Comparison of ENCODE assay signal across 1 cellular context in the genomic region with DNA sequence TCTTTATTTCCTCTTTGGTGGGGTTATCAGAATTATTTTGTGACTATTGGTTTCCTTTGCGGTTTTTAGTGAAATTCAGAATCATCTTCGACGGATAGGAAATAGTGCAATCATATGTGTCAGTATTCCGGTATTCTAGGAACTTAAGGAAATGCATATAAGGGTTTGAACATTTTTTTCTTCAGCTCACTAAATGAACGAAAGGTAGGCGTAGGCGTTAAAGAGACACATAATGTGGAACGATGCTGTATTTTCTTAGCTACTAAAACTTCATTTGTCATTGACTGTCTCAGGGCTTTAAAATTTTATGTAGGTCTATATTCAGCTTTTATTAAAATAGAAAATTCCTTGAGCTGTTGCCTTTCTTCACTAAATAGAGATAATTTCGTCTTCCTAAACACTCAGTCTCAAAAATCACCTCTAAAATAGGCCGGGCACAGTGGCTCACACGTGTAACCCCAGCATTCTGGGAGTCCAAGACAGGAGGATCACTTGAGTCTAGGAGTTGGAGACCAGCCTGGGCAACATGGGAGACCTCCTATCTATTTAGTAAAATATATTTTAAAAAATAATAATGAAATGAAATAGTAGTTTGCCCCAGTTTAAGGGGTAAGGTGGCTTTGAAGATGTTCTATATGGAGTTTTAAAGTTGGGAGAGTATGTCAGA.
TF ChIP-seq lines count a peak whose summit lies in the region.

No MANE protein-coding gene starts in this region.

TF ChIP-seq in SK-N-SH, 30 proteins besides CTCF, POLR2A, EP300 and RAD21 (continued from another document):
- TF ChIP-seq, protein P1, sequence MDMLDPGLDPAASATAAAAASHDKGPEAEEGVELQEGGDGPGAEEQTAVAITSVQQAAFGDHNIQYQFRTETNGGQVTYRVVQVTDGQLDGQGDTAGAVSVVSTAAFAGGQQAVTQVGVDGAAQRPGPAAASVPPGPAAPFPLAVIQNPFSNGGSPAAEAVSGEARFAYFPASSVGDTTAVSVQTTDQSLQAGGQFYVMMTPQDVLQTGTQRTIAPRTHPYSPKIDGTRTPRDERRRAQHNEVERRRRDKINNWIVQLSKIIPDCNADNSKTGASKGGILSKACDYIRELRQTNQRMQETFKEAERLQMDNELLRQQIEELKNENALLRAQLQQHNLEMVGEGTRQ (IDR thresholded peaks at IDR 0.05; ENCODE audit: borderline replicate concordance, low read depth, low read length): no peak
- TF ChIP-seq MXI1 (IDR thresholded peaks at IDR 0.05; ENCODE audit: low read depth, low read length) (no peak), SMC3 (IDR thresholded peaks at IDR 0.05; ENCODE audit: low read depth, low read length) (no peak)
